In the genomic region with DNA sequence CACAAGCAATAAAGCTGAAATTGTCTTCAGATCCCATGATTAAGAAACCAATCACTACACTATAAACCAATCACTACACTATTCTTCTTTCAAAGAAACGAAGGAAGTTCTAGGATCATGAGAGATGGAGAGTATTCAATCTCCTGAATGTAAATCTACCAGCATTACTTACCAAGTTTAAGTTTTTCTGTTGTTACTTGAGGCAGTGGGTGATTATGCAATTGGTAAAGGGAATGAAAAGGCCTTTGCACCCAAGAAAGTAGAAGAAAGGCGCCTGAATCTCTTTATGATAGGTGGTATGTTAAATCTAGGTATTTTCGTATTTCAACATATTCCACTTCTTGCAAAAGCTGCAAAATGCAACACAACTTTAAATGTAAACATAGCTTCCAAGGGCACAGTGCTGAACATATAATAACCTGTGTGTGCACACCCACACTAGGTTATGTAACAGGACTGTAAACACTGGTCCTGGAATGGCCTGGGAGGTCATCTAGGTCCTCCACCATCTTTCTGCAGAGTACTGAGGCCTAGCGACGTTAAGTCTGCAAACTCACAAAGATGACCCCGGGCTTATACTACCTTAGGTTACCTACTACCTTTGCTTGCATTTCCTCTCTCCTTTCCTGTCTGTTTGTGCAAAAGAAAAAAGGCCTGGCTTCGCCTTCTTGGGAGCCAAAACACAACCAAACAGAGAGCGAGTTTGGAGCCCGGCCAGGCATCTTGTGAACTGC, we compare ENCODE assay signal across 8 cellular contexts. TPM values are rescaled to one million over a fixed set of nuclear protein-coding genes. Genes with fewer than 3 reads are reported as not detected.
DNase-seq lines count a peak whose midpoint lies in the region; ATAC-seq and TF ChIP-seq lines count a peak whose summit lies in the region.

No MANE protein-coding gene starts in this region.

- H3K4me1 ChIP-seq in lung (ENCODE audit: control insufficient read depth in 2 of 2, insufficient read depth in 2 of 2, low read length in 2 of 2) (peaks cover 3 to 7% of the 10 kb centered on the region in 2 donors), uterus (peaks cover 0 to 4% of the 10 kb centered on the region in 2 donors)

- TF ChIP-seq CTCF in AG10803 (conservative IDR thresholded peaks at IDR 0.05; ENCODE audit: low read length) (no peak), cardiac fibroblast (IDR thresholded peaks at IDR 0.05; ENCODE audit: low read depth, low read length) (no peak), lung (IDR thresholded peaks at IDR 0.05; ENCODE audit: control extremely low read depth, extremely low read depth) (no peak), uterus (IDR thresholded peaks at IDR 0.05) (no peak)

- H3K27ac Mint-ChIP-seq in IgD-negative memory B cell, result peak overlapping the region; percentile 63 to 97 (median 97)

- intact Hi-C loops in uterus (cut with DNase I; ENCODE audit: low total_unique reads), result no loop called here

- H3K27ac ChIP-seq in lung (ENCODE audit: low read depth in 1 of 2, low read length in 1 of 2), result peak overlapping the region; percentile 89 to 93
- peak overlapping the region; percentile 96 to 97 for H3K27ac ChIP-seq in uterus

- no peaks in the 10 kb centered on the region for H3K36me3 Mint-ChIP-seq in IgD-negative memory B cell

- ATAC-seq in lung (ENCODE audit: insufficient read depth, low FRiP score), result no peak
- no peak for ATAC-seq in GM21619 (IDR thresholded peaks at IDR 0.05; ENCODE audit: unreplicated experiment)
- ATAC-seq in HG02970 (IDR thresholded peaks at IDR 0.05; ENCODE audit: low FRiP score, unreplicated experiment), result no peak

- no peaks in the 10 kb centered on the region for H3K36me3 ChIP-seq in lung (ENCODE audit: control insufficient read depth in 2 of 2, insufficient read depth in 2 of 2, low read length in 2 of 2)
- no peaks in the 10 kb centered on the region for H3K36me3 ChIP-seq in uterus

- no peaks in the 10 kb centered on the region for H3K27me3 ChIP-seq in lung (ENCODE audit: control insufficient read depth, insufficient read depth)
- H3K27me3 ChIP-seq in uterus, result no peaks in the 10 kb centered on the region

- H3K4me1 Mint-ChIP-seq in IgD-negative memory B cell, result peaks cover 14 to 25% (median 17%) of the 10 kb centered on the region in 3 donors

- WGBS in lung, 2 donors, result 40 to 52% methylated on average over 9 of the region's 9 CpGs

- H3K9me3 ChIP-seq in lung (ENCODE audit: control insufficient read depth in 2 of 2, insufficient read depth in 1 of 2, low read length in 1 of 2), result no peaks in the 10 kb centered on the region
- H3K9me3 ChIP-seq in uterus, result no peaks in the 10 kb centered on the region

- H3K27me3 Mint-ChIP-seq in IgD-negative memory B cell, result no peaks in the 10 kb centered on the region

- H3K4me3 ChIP-seq in AG10803 (ENCODE audit: low read length), result peak overlapping the region; percentile 70
- H3K4me3 ChIP-seq in cardiac fibroblast (replicated peaks in 1 of 2; ENCODE audit: low read depth in 2 of 2, low read length in 2 of 2), result peak overlapping the region; percentile 59 to 63
- H3K4me3 ChIP-seq in lung, result peak overlapping the region; percentile 55
- peak overlapping the region; percentile 62 to 78 for H3K4me3 ChIP-seq in uterus

- DNase-seq in AG10803 (ENCODE audit: low read depth) (no peak), cardiac fibroblast (ENCODE audit: low read depth in 2 of 2) (no peak), lung (ENCODE audit: low spot score) (no peak), uterus (no peak), NCI-H226 (no peak)

- peak overlapping the region; percentile 94 to 99 (median 98) for H3K4me3 Mint-ChIP-seq in IgD-negative memory B cell

- H3K9me3 Mint-ChIP-seq in IgD-negative memory B cell, result no peaks in the 10 kb centered on the region

- no peak for TF ChIP-seq POLR2A in uterus (IDR thresholded peaks at IDR 0.05)

RNA-seq across cellular contexts. Expression of gene UAP1, which starts 1.1 kb away (rescaled TPM):
- polyA plus RNA-seq in IgD-negative memory B cell (28.4 TPM), lung (10 to 100 TPM; 34.7 to 43.4 TPM)
- total RNA-seq in lung (10 to 100 TPM; 37.8 to 40.5 TPM), uterus (10 to 100 TPM; 17.7 to 66.5 (median 55.0) TPM)
